ENCODE assay signal across 2 cellular contexts in genomic region chr15:68615811-68616210, GRCh38.
TF ChIP-seq lines count a peak whose summit lies in the region.

No MANE protein-coding gene starts in this region.

TF ChIP-seq in IMR-90, 13 proteins besides CTCF, POLR2A, EP300 and RAD21:
- TF ChIP-seq MAZ (IDR thresholded peaks at IDR 0.05; ENCODE audit: borderline replicate concordance, low read depth, low read length): no peak
- no peak for TF ChIP-seq RCOR1 (IDR thresholded peaks at IDR 0.05; ENCODE audit: insufficient replicate concordance, low read length)
- no peak for TF ChIP-seq CHD1 (IDR thresholded peaks at IDR 0.05; ENCODE audit: low read depth, low read length)
- no peak for TF ChIP-seq BHLHE40 (IDR thresholded peaks at IDR 0.05; ENCODE audit: low read depth, low read length)
- no peak for TF ChIP-seq MXI1 (IDR thresholded peaks at IDR 0.05; ENCODE audit: borderline replicate concordance, low read depth, low read length)
- no peak for TF ChIP-seq RFX5 (IDR thresholded peaks at IDR 0.05; ENCODE audit: low read depth, low read length)
- TF ChIP-seq, protein P1, sequence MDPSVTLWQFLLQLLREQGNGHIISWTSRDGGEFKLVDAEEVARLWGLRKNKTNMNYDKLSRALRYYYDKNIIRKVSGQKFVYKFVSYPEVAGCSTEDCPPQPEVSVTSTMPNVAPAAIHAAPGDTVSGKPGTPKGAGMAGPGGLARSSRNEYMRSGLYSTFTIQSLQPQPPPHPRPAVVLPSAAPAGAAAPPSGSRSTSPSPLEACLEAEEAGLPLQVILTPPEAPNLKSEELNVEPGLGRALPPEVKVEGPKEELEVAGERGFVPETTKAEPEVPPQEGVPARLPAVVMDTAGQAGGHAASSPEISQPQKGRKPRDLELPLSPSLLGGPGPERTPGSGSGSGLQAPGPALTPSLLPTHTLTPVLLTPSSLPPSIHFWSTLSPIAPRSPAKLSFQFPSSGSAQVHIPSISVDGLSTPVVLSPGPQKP (IDR thresholded peaks at IDR 0.05; ENCODE audit: borderline replicate concordance, low read depth, low read length): no peak
- TF ChIP-seq, protein P2, sequence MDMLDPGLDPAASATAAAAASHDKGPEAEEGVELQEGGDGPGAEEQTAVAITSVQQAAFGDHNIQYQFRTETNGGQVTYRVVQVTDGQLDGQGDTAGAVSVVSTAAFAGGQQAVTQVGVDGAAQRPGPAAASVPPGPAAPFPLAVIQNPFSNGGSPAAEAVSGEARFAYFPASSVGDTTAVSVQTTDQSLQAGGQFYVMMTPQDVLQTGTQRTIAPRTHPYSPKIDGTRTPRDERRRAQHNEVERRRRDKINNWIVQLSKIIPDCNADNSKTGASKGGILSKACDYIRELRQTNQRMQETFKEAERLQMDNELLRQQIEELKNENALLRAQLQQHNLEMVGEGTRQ (IDR thresholded peaks at IDR 0.05; ENCODE audit: low read depth, low read length): no peak
- TF ChIP-seq CEBPB (IDR thresholded peaks at IDR 0.05; ENCODE audit: low read depth, low read length): no peak
- TF ChIP-seq FOS (IDR thresholded peaks at IDR 0.05; ENCODE audit: low read depth, low read length): no peak
- TF ChIP-seq MAFK (IDR thresholded peaks at IDR 0.05; ENCODE audit: low read depth, low read length): no peak

TF ChIP-seq in H1, 55 proteins besides CTCF, POLR2A, EP300 and RAD21:
- no peak for TF ChIP-seq BRCA1 (IDR thresholded peaks at IDR 0.05; ENCODE audit: low read depth, low read length)
- TF ChIP-seq TEAD4 (IDR thresholded peaks at IDR 0.05; ENCODE audit: low read depth, low read length): no peak
- no peak for TF ChIP-seq HDAC6 (IDR thresholded peaks at IDR 0.05; ENCODE audit: low read depth, low read length)
- no peak for TF ChIP-seq RBBP5 (IDR thresholded peaks at IDR 0.05; ENCODE audit: borderline replicate concordance, low read depth, low read length)
- TF ChIP-seq JUND (IDR thresholded peaks at IDR 0.05; ENCODE audit: low read length): no peak
